Comparison of ENCODE assay signal across 8 cellular contexts in the genomic region with DNA sequence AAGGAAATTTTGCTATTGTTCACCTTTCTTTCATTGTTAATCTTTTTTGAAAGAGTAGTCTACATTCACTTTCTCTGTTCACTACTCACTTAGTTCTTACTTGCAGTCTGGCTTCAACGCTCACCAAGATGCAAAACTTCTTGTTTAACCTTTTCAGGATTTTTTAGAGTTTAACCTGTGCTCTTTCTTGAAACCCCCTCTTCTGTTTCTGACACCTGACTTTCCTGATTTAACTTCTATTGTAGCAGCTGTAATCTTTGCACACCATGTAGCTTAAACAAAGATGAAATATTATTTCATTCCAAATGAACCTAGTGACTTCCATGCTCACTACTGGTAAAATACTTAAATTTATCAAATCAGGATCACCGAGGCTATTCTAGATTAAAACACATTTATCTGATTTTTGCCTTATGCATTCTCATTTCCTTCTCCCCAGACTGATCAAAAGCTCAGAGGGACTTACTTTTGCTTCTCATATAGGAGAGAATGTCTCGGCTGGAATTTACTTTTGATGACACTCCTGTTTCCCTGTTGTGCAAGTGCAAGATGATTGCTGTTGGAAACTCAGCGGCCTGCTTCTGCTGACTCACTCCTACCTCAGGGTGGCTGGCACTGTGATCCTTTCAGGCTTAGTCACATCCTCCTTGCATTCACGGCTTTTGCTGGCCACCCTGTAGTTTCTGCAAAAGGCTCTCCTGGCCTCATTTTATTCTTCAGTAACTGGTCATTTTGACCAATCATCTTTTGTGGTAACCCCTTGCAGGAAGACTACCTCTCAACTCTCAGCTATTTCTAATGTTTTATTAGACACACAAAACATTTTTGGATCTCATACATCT.
A peak's percentile ranks its signal among the peaks of the same experiment; 100 is the strongest.
DNase-seq lines count a peak whose midpoint lies in the region; ATAC-seq and TF ChIP-seq lines count a peak whose summit lies in the region.

No MANE protein-coding gene starts in this region.

- H3K27me3 Mint-ChIP-seq in chondrocyte (ENCODE audit: low read depth) (no peaks in the 10 kb centered on the region), natural killer cell (ENCODE audit: low read depth in 2 of 2) (peaks cover 44 to 81% of the 10 kb centered on the region in 2 donors)

- peaks cover 17% of the 10 kb centered on the region for H3K4me1 Mint-ChIP-seq in chondrocyte (ENCODE audit: low read depth)
- H3K4me1 Mint-ChIP-seq in natural killer cell, result peaks cover 11 to 12% of the 10 kb centered on the region in 2 donors

- H3K4me1 ChIP-seq in transverse colon, result no peaks in the 10 kb centered on the region

- in situ Hi-C loops in transverse colon (cut with MboI; ENCODE audit: low pct_ligation_motif_present in 1 of 4, low pct_unique_long_range_greater_than_20kb in 1 of 4, low sequenced_read_pairs in 3 of 4), result no loop called here
- in situ Hi-C loops in GM13977 (cut with MboI; ENCODE audit: low pct_unique_long_range_greater_than_20kb, low sequenced_read_pairs, unreplicated experiment), result no loop called here

- no peaks in the 10 kb centered on the region for H3K27me3 ChIP-seq in transverse colon

- H3K4me3 Mint-ChIP-seq in chondrocyte (ENCODE audit: unreplicated experiment), result no peak overlapping the region
- H3K4me3 Mint-ChIP-seq in natural killer cell, result no peak overlapping the region

- no peak for TF ChIP-seq POLR2A in transverse colon (IDR thresholded peaks at IDR 0.05)

- H3K36me3 Mint-ChIP-seq in chondrocyte (ENCODE audit: low read depth) (no peaks in the 10 kb centered on the region), natural killer cell (no peaks in the 10 kb centered on the region)

- TF ChIP-seq CTCF in chondrocyte (IDR thresholded peaks at IDR 0.05) (no peak), natural killer cell (IDR thresholded peaks at IDR 0.05) (no peak), transverse colon (IDR thresholded peaks at IDR 0.05) (no peak), GM13977 (IDR thresholded peaks at IDR 0.05; ENCODE audit: extremely low read depth, insufficient read depth, missing control alignments) (no peak)

- H3K27ac Mint-ChIP-seq in chondrocyte (ENCODE audit: unreplicated experiment) (peak overlapping the region; percentile 76), natural killer cell (no peak overlapping the region)

- WGBS in transverse colon (ENCODE audit: low coverage in 1 of 2), 2 donors, result 38 to 45% methylated on average over 2 to 5 of the region's 5 CpGs

- ATAC-seq in HG03097 (IDR thresholded peaks at IDR 0.05; ENCODE audit: low FRiP score, unreplicated experiment) (peak; percentile 68), natural killer cell (peak; percentile 63 to 86 (median 78))

- intact Hi-C loops in natural killer cell (cut with micrococcal nuclease) (no loop called here), transverse colon (cut with DNase I; ENCODE audit: low total_unique reads) (no loop called here)

- H3K36me3 ChIP-seq in transverse colon, result no peaks in the 10 kb centered on the region

- no peak overlapping the region for H3K27ac ChIP-seq in transverse colon

- TF ChIP-seq EP300 in transverse colon (IDR thresholded peaks at IDR 0.05; ENCODE audit: low read depth), result no peak

- DNase-seq in EH (ENCODE audit: low read depth) (peak; percentile 99), UCSD-AML1 (lab: John Stamatoyannopoulos, UW; ENCODE audit: unreplicated experiment) (peak; percentile 15), chondrocyte (ENCODE audit: low spot score) (peak; percentile 76), natural killer cell (no peak), transverse colon (peak; percentile 15), GM13977 (ENCODE audit: low spot score) (no peak), NCI-H2029 treated with DMSO at 0.1 percent for 48 hours (lab: John Stamatoyannopoulos, UW) (no peak)

- H3K9me3 Mint-ChIP-seq in chondrocyte (ENCODE audit: low read depth) (no peaks in the 10 kb centered on the region), natural killer cell (no peaks in the 10 kb centered on the region)

- H3K4me3 ChIP-seq in transverse colon, result no peak overlapping the region

- H3K9me3 ChIP-seq in transverse colon, result no peaks in the 10 kb centered on the region

Comparison
In these comparisons a context has a peak if more than half of its experiments do, and no peak if none do; other contexts are left out.
1. DNase-seq: peak in EH (single experiment), UCSD-AML1 (single experiment), chondrocyte (single experiment) and transverse colon (single experiment); none in natural killer cell (single experiment), GM13977 (single experiment) and NCI-H2029 treated with DMSO at 0.1 percent for 48 hours (single experiment).